Comparison of ENCODE assay signal across 23 cellular contexts in genomic region chr9:82209797-82210470, GRCh38.
A peak's percentile ranks its signal among the peaks of the same experiment; 100 is the strongest.
DNase-seq lines count a peak whose midpoint lies in the region; ATAC-seq and TF ChIP-seq lines count a peak whose summit lies in the region.
"Had no signal": no experiment of that assay in that cellular context is flagged by ENCODE, and none has a peak within 500 bp of the region (broad histone marks: within the 10 kb centered on the region; RNA-seq: fewer than 3 reads in every experiment).

No MANE protein-coding gene starts in this region.

- H3K36me3 Mint-ChIP-seq in activated T-cell treated with anti-CD3 and anti-CD28 coated beads, Interleukin-2, amount 50 U/mL, for 24 hours (ENCODE audit: low read depth): no peaks in the 10 kb centered on the region
- H3K36me3 Mint-ChIP-seq: T-cell had no signal

- H2AFZ ChIP-seq in MM.1S (ENCODE audit: low read length): no peak overlapping the region

- no peaks in the 10 kb centered on the region for H3K9me2 ChIP-seq in MM.1S (replicated peaks; ENCODE audit: insufficient read depth, low read length)

- H4K20me1 ChIP-seq in MM.1S (ENCODE audit: insufficient read depth, low read length): no peaks in the 10 kb centered on the region

- H3K27ac Mint-ChIP-seq in activated T-cell treated with anti-CD3 and anti-CD28 coated beads, Interleukin-2, amount 50 U/mL, for 24 hours: no peak overlapping the region
- H3K27ac Mint-ChIP-seq: T-cell had no signal

- peak overlapping the region; percentile 26; the same call in 1 of the 2 replicates for H3K27ac ChIP-seq in MM.1S (ENCODE audit: low read length)
- H3K27ac ChIP-seq: esophagus muscularis mucosa, stomach had no signal

- DNase-seq in MM.1S: peak; percentile 77
- peak; percentile 8 for DNase-seq in fibroblast of mammary gland (ENCODE audit: low read depth)
- DNase-seq in activated T-cell treated with anti-CD3 and anti-CD28 coated beads, Interleukin-2, amount 50 U/mL, for 1 hour: no peak
- DNase-seq in GF-D8 (lab: John Stamatoyannopoulos, UW): no peak
- DNase-seq in activated T-cell treated with anti-CD3 and anti-CD28 coated beads, Interleukin-2, amount 50 U/mL, for 24 hours: no peak
- no peak for DNase-seq in BE2C
- DNase-seq: amniotic stem cell; central memory CD4-positive, alpha-beta T cell; DMS79 treated with DMSO at 0.1 percent for 48 hours; glutamatergic neuron; KG1; left colon; midbrain; NCI-H1105; NCI-H2081; NCI-H510A; Right ventricle myocardium superior; stimulated activated CD4-positive, alpha-beta T cell treated with anti-CD3 and anti-CD28 coated beads, Interleukin-2, amount 100 ng/mL, for 24 hours; stomach; T-cell had no signal

- H3K9ac ChIP-seq in MM.1S (ENCODE audit: low read length): no peak overlapping the region

- H3K9me3 Mint-ChIP-seq in activated T-cell treated with anti-CD3 and anti-CD28 coated beads, Interleukin-2, amount 50 U/mL, for 24 hours: peaks cover 15% of the 10 kb centered on the region

- ATAC-seq in GM18519 (IDR thresholded peaks at IDR 0.05; ENCODE audit: low FRiP score, unreplicated experiment) (peak; percentile 63), HG02870 (IDR thresholded peaks at IDR 0.05; ENCODE audit: unreplicated experiment) (peak; percentile 82)
- ATAC-seq: left colon, T-cell had no signal

- peaks cover 3% of the 10 kb centered on the region; the same call in 1 of the 2 replicates for H3F3A ChIP-seq in MM.1S (ENCODE audit: insufficient read depth, low read length)

- no peaks in the 10 kb centered on the region for H3K36me3 ChIP-seq in MM.1S (replicated peaks; ENCODE audit: insufficient read depth, low read length)
- no peaks in the 10 kb centered on the region for H3K36me3 ChIP-seq in BE2C
- H3K36me3 ChIP-seq: esophagus muscularis mucosa, stomach had no signal

- H3K4me1 Mint-ChIP-seq in activated T-cell treated with anti-CD3 and anti-CD28 coated beads, Interleukin-2, amount 50 U/mL, for 24 hours (ENCODE audit: low read depth): no peaks in the 10 kb centered on the region
- H3K4me1 Mint-ChIP-seq: T-cell had no signal

- H3K27me3 Mint-ChIP-seq in activated T-cell treated with anti-CD3 and anti-CD28 coated beads, Interleukin-2, amount 50 U/mL, for 24 hours: no peaks in the 10 kb centered on the region
- H3K27me3 Mint-ChIP-seq: T-cell had no signal

- H3K27me3 ChIP-seq in MM.1S (replicated peaks; ENCODE audit: insufficient read depth, low read length) (no peaks in the 10 kb centered on the region), BE2C (no peaks in the 10 kb centered on the region)
- H3K27me3 ChIP-seq: esophagus muscularis mucosa, stomach had no signal

- TF ChIP-seq CTCF in MM.1S (IDR thresholded peaks at IDR 0.05; ENCODE audit: low read length): peak; percentile 23; the same call in 1 of the 2 replicates
- TF ChIP-seq CTCF in fibroblast of mammary gland (conservative IDR thresholded peaks at IDR 0.05; ENCODE audit: control insufficient read depth, insufficient read depth, low read depth, low read length): no peak
- TF ChIP-seq CTCF in BE2C (IDR thresholded peaks at IDR 0.05; ENCODE audit: low read depth, low read length): no peak

- H3K4me1 ChIP-seq in MM.1S (ENCODE audit: low read length) (peaks cover 26% of the 10 kb centered on the region), BE2C (no peaks in the 10 kb centered on the region)
- H3K4me1 ChIP-seq: stomach had no signal

- no peaks in the 10 kb centered on the region for H3K79me2 ChIP-seq in MM.1S (ENCODE audit: low read length)

- H3K4me3 Mint-ChIP-seq in activated T-cell treated with anti-CD3 and anti-CD28 coated beads, Interleukin-2, amount 50 U/mL, for 24 hours: no peak overlapping the region
- H3K4me3 Mint-ChIP-seq: T-cell had no signal

- H3K4me3 ChIP-seq in MM.1S (ENCODE audit: low read length) (no peak overlapping the region), fibroblast of mammary gland (ENCODE audit: control insufficient read depth, low read depth, low read length) (no peak overlapping the region), BE2C (ENCODE audit: low read depth, low read length) (no peak overlapping the region)
- H3K4me3 ChIP-seq: esophagus muscularis mucosa, stomach had no signal

- H3K9me3 ChIP-seq in MM.1S (replicated peaks; ENCODE audit: insufficient read depth, low read length): no peaks in the 10 kb centered on the region
- no peaks in the 10 kb centered on the region for H3K9me3 ChIP-seq in BE2C

- H3K4me2 ChIP-seq in MM.1S (ENCODE audit: low read depth, low read length): peak overlapping the region; percentile 14; the same call in 1 of the 2 replicates

Comparison
In these comparisons a context has a peak if more than half of its experiments do, and no peak if none do; other contexts are left out.
1. DNase-seq: peak in MM.1S (single experiment) and fibroblast of mammary gland (single experiment); none in activated T-cell treated with anti-CD3 and anti-CD28 coated beads, Interleukin-2, amount 50 U/mL, for 1 hour (single experiment), GF-D8 (single experiment), activated T-cell treated with anti-CD3 and anti-CD28 coated beads, Interleukin-2, amount 50 U/mL, for 24 hours (single experiment) and BE2C (single experiment).